In genomic region chr17:81189670-81190530, GRCh38 we compare ENCODE assay signal across 13 cellular contexts. TPM values are rescaled to one million over a fixed set of nuclear protein-coding genes. Genes with fewer than 3 reads are reported as not detected.
A peak's percentile ranks its signal among the peaks of the same experiment; 100 is the strongest.
DNase-seq lines count a peak whose midpoint lies in the region; ATAC-seq and TF ChIP-seq lines count a peak whose summit lies in the region.
"Had no signal": no experiment of that assay in that cellular context is flagged by ENCODE, and none has a peak within 500 bp of the region (broad histone marks: within the 10 kb centered on the region; RNA-seq: fewer than 3 reads in every experiment).

No MANE protein-coding gene starts in this region.

- no peak overlapping the region for H3K4me3 ChIP-seq in coronary artery

- H3K27ac ChIP-seq in 22Rv1: no peak overlapping the region
- H3K27ac ChIP-seq in coronary artery: no peak overlapping the region

- DNase-seq in M059J (ENCODE audit: low read depth) (peak; percentile 11), glomerular visceral epithelial cell (ENCODE audit: extremely low spot score) (peak; percentile 16), coronary artery (ENCODE audit: low spot score) (no peak), amniotic stem cell (lab: John Stamatoyannopoulos, UW) (no peak)
- DNase-seq: CD4-positive, CD25-positive, alpha-beta regulatory T cell; effector CD4-positive, alpha-beta T cell; NCI-H226; T-helper 2 cell had no signal

- TF ChIP-seq CTCF in 22Rv1 (IDR thresholded peaks at IDR 0.05): peak; percentile 19
- TF ChIP-seq CTCF in coronary artery (IDR thresholded peaks at IDR 0.05): no peak

- ATAC-seq in HG03175 (IDR thresholded peaks at IDR 0.05; ENCODE audit: unreplicated experiment): no peak

RNA-seq across cellular contexts. Expression of gene AATK, which starts 23.9 kb away (rescaled TPM):
- total RNA-seq in M059J (2014; rRNA removed; shearing (Covaris generic)): 0.10 TPM in 1 of 2 replicates, not detected in the other
- total RNA-seq: CD4-positive, CD25-positive, alpha-beta regulatory T cell had no signal

RNA-seq across cellular contexts. Expression of gene PVALEF, which starts 24.6 kb away (rescaled TPM):
- not detected in 2 replicates for total RNA-seq in M059J (2014; rRNA removed; shearing (Covaris generic))
- total RNA-seq: activated T-helper 1 cell treated with anti-CD3 and anti-CD28 coated beads, Interleukin-12 subunit alpha, Interleukin-12 subunit beta, Interleukin-2, Interleukin-4 antibody, amounts not matched to agents 30 ng/mL and 10 ng/mL and 1 ng/mL, durations not matched to agents 14 hours and 24 hours and 36 hours; CD4-positive, CD25-positive, alpha-beta regulatory T cell; kidney epithelial cell; temporal lobe had no signal

RNA-seq across cellular contexts. Expression of gene CEP131, which starts 32.9 kb away (rescaled TPM):
- total RNA-seq in M059J (2014; rRNA removed; shearing (Covaris generic)): 7.8 and 18.2 TPM in 2 replicates

RNA-seq across cellular contexts. Expression of gene TEPSIN, which starts 49.0 kb away (rescaled TPM):
- total RNA-seq in M059J (2014; rRNA removed; shearing (Covaris generic)): 11.1 and 12.9 TPM in 2 replicates

RNA-seq across cellular contexts. Expression of gene NDUFAF8, which starts 49.2 kb away (rescaled TPM):
- 20.1 and 20.6 TPM in 2 replicates for total RNA-seq in M059J (2014; rRNA removed; shearing (Covaris generic))

Comparison
In these comparisons a context has a peak if more than half of its experiments do, and no peak if none do; other contexts are left out.
1. DNase-seq: peak in M059J (single experiment) and glomerular visceral epithelial cell (single experiment); none in coronary artery (single experiment) and amniotic stem cell (single experiment).